ENCODE assay signal across 22 cellular contexts in genomic region chr4:139840773-139841172, GRCh38.
"Had no signal": no experiment of that assay in that cellular context is flagged by ENCODE, and none has a peak within 500 bp of the region (broad histone marks: within the 10 kb centered on the region; RNA-seq: fewer than 3 reads in every experiment).

No MANE protein-coding gene starts in this region.

- ATAC-seq: activated CD8-positive, alpha-beta memory T cell treated with anti-CD3 and anti-CD28 coated beads, Interleukin-2, amount 10 ng/mL, durations not matched to agents 7 days and 5 days; gastroesophageal sphincter had no signal

- H3K4me1 ChIP-seq: adrenal gland, sigmoid colon had no signal

- FAIRE-seq: colon, endometrium, kidney, urothelium cell line had no signal

- H3K27me3 ChIP-seq: adrenal gland, gastroesophageal sphincter, ovary, sigmoid colon, stomach had no signal

- H3K36me3 ChIP-seq: adrenal gland, gastroesophageal sphincter, left ventricle myocardium inferior, ovary, sigmoid colon, stomach, thoracic aorta, WERI-Rb-1 had no signal

- DNase-seq: activated CD4-positive, alpha-beta memory T cell treated with anti-CD3 and anti-CD28 coated beads for 36 hours; activated CD8-positive, alpha-beta memory T cell treated with anti-CD3 and anti-CD28 coated beads, Interleukin-2, amount 10 ng/mL, durations not matched to agents 7 days and 5 days; activated effector memory CD4-positive, alpha-beta T cell treated with Interleukin-2 at 50 U/mL for 16 hours; activated naive CD4-positive, alpha-beta T cell treated with anti-CD3 and anti-CD28 coated beads, Interleukin-2, amount 50 U/mL, for 16 hours; activated T-cell treated with anti-CD3 and anti-CD28 coated beads, Interleukin-2, amount 50 U/mL, for 24 hours; adrenal gland; caudate nucleus; kidney; left ventricle myocardium inferior; nephron progenitor cell; ovary; sigmoid colon; stimulated activated CD4-positive, alpha-beta T cell treated with anti-CD3 and anti-CD28 coated beads, Interleukin-1b, Interleukin-23, amount 100 ng/mL, for 48 hours; stomach; T-helper 1 cell; T1000; WERI-Rb-1 had no signal

- H3K27ac ChIP-seq: adrenal gland, gastroesophageal sphincter, left ventricle myocardium inferior, ovary, sigmoid colon, stomach, thoracic aorta, WERI-Rb-1 had no signal

- H3K9me3 ChIP-seq: adrenal gland, gastroesophageal sphincter, left ventricle myocardium inferior, ovary, sigmoid colon, stomach, thoracic aorta had no signal

- H3K4me3 ChIP-seq: adrenal gland, gastroesophageal sphincter, left ventricle myocardium inferior, ovary, sigmoid colon, stomach, thoracic aorta had no signal
